In the genomic region with DNA sequence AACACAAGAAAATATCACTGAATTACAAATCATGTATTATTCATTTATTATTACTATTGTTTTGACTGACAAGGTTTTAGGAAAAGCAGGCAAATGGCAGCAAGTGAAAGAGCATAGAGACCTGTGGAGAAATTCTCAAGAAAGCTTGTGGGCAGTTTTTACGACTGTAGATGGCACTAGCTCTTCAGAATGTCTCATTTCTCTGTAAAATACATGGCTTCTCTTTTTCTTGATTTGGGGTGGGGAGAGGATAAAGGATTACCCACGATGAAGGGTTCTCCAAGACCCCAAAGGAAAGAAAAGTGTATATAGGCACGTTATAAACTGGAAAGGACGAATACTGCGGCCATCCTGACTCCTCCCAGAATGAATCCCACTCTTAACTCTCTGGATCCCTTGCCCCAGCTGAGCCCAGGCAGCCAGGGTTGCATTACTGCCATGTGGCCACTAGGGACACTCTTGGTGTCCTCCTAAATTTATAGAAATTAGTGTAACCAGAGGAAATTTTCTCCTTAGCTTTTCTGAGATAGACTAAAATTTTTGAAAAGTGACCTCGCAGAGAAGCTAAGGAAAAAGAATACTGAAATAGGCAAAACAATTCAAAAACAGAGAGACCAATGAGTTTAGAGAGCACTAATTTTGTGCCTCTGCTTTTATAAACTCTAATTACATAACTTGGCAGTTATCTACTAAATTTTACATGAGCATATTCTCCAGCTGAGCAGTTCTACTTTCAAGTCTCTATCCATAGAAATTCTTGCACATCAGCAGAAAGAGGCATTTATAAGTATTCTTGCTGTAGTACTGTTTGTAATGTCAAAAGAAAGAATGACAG, we compare ENCODE assay signal across 9 cellular contexts. TPM values are rescaled to one million over a fixed set of nuclear protein-coding genes. Genes with fewer than 3 reads are reported as not detected.
A peak's percentile ranks its signal among the peaks of the same experiment; 100 is the strongest.
DNase-seq lines count a peak whose midpoint lies in the region; ATAC-seq and TF ChIP-seq lines count a peak whose summit lies in the region.
"Had no signal": no experiment of that assay in that cellular context is flagged by ENCODE, and none has a peak within 500 bp of the region (broad histone marks: within the 10 kb centered on the region; RNA-seq: fewer than 3 reads in every experiment).

No MANE protein-coding gene starts in this region.

- intact Hi-C loops in breast epithelium (cut with DNase I; ENCODE audit: low total_unique reads), result no loop called here

- no peak for TF ChIP-seq POLR2A in breast epithelium (IDR thresholded peaks at IDR 0.05)

- H3K4me1 ChIP-seq in breast epithelium, result no peaks in the 10 kb centered on the region

- H3K9me3 ChIP-seq in breast epithelium, result no peaks in the 10 kb centered on the region

- no peaks in the 10 kb centered on the region for H3K36me3 ChIP-seq in breast epithelium

- no peak for ATAC-seq in GM19035 (IDR thresholded peaks at IDR 0.05; ENCODE audit: unreplicated experiment)
- no peak for ATAC-seq in GM19467 (IDR thresholded peaks at IDR 0.05; ENCODE audit: unreplicated experiment)

- peak; percentile 43 for TF ChIP-seq CTCF in GM20000 (IDR thresholded peaks at IDR 0.05; ENCODE audit: extremely low read depth, missing control alignments)
- peak; percentile 35 to 48 (median 36) for TF ChIP-seq CTCF in breast epithelium (IDR thresholded peaks at IDR 0.05)

- H3K27me3 ChIP-seq in breast epithelium, result peaks cover 0 to 54% of the 10 kb centered on the region in 2 donors

- no peak overlapping the region for H3K27ac ChIP-seq in breast epithelium

- H3K4me3 ChIP-seq in breast epithelium, result peak overlapping the region in 2 of 3 donors; percentile 17 to 24

- DNase-seq in DMS 273 treated with DMSO at 0.1 percent for 48 hours (lab: John Stamatoyannopoulos, UW) (peak; percentile 52), GM20000 (ENCODE audit: low spot score) (peak; percentile 18), NCI-H748 treated with DMSO at 0.1 percent for 48 hours (lab: John Stamatoyannopoulos, UW) (peak; percentile 0), breast epithelium (ENCODE audit: low spot score in 2 of 2) (no peak), iris pigment epithelial cell (ENCODE audit: low read depth) (peak; percentile 12), stromal cell of bone marrow (ENCODE audit: low read depth) (peak; percentile 8)

RNA-seq across cellular contexts. Expression of gene PCDH19, which starts 37.7 kb away (rescaled TPM):
- 1 to 10 TPM; 1.6 to 2.6 (median 1.8) TPM for total RNA-seq in breast epithelium
- total RNA-seq: T-helper 1 cell treated with Interleukin-12 subunit alpha and Interleukin-12 subunit beta and Interleukin-4 antibody, amounts not matched to agents 30 ng/mL and 1 ng/mL, for 36 hours had no signal

Comparison
In these comparisons a context has a peak if more than half of its experiments do, and no peak if none do; other contexts are left out.
1. DNase-seq: peak in DMS 273 treated with DMSO at 0.1 percent for 48 hours (single experiment), GM20000 (single experiment), NCI-H748 treated with DMSO at 0.1 percent for 48 hours (single experiment), iris pigment epithelial cell (single experiment) and stromal cell of bone marrow (single experiment); none in breast epithelium (0 of 2).